5 cellular contexts compared by ENCODE assay signal in genomic region chr4:189983916-189984526, GRCh38. TPM values are rescaled to one million over a fixed set of nuclear protein-coding genes. Genes with fewer than 3 reads are reported as not detected.
"Had no signal": no experiment of that assay in that cellular context is flagged by ENCODE, and none has a peak within 500 bp of the region (broad histone marks: within the 10 kb centered on the region; RNA-seq: fewer than 3 reads in every experiment).

No MANE protein-coding gene starts in this region.

RNA-seq across cellular contexts. Expression of gene FRG2, which starts 43.0 kb away (rescaled TPM):
- total RNA-seq: OCI-LY7, PC-9, Peyer's patch, Right ventricle myocardium superior, SJSA1 had no signal
